ENCODE assay signal across 17 cellular contexts in the genomic region with DNA sequence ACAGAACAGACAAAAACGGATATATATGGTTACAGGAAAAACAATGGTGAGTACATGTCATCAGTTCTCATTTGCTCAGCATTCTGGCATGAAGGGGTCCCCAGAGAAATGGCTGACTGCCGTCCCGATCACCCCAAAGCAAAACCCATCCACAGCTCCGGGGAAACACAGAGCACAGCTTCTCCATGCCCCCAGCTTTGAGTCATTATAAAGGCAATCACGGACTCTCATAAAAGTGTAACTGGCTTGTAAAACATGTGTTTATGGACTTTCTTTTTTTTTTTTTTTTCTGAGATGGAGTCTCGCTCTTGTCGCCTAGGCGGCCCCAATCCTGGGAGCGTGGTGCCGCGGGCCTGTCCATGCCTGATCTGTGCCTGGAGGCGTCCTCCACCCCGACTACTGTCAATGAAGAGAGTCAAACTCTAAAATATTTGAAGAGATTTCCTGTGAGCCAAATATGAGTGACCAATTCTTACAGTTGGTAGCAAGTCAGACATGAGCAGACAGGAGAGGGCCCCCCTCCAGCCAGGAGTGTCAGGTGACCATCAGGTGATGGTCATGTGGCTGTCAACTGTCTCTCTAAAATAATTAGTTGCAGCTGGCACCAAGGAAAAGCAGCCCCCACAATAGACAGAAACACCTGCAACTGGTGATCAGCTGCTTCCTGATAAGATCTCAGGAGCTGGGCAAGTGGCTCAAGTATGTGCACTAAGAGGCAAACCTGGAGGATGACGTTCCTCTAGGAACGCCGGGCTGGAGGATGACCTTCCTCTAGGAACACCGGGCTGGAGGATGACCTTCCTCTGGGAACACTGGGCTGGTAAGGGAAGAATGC. TPM values are rescaled to one million over a fixed set of nuclear protein-coding genes. Genes with fewer than 3 reads are reported as not detected.
DNase-seq lines count a peak whose midpoint lies in the region; ATAC-seq and TF ChIP-seq lines count a peak whose summit lies in the region.
"Had no signal": no experiment of that assay in that cellular context is flagged by ENCODE, and none has a peak within 500 bp of the region (broad histone marks: within the 10 kb centered on the region; RNA-seq: fewer than 3 reads in every experiment).

No MANE protein-coding gene starts in this region.

- H3K9me3 Mint-ChIP-seq in CD4-positive, CD25-positive, alpha-beta regulatory T cell = peaks cover 0 to 4% (median 2%) of the 10 kb centered on the region in 7 donors
- H3K9me3 Mint-ChIP-seq in activated CD4-positive, alpha-beta T cell treated with anti-CD3 and anti-CD28 coated beads for 36 hours (ENCODE audit: low read depth) = peaks cover 2% of the 10 kb centered on the region

- H3K9ac ChIP-seq in MM.1S (ENCODE audit: low read length) = no peak overlapping the region

- H4K20me1 ChIP-seq in MM.1S (ENCODE audit: insufficient read depth, low read length) (no peaks in the 10 kb centered on the region), hepatocyte (ENCODE audit: insufficient read depth, poor library complexity, severe bottlenecking) (no peaks in the 10 kb centered on the region)

- H3K4me3 ChIP-seq in CD4-positive, CD25-positive, alpha-beta regulatory T cell (ENCODE audit: low read depth, low read length) = no peak overlapping the region
- no peak overlapping the region for H3K4me3 ChIP-seq in MM.1S (ENCODE audit: low read length)
- H3K4me3 ChIP-seq in RWPE2 (ENCODE audit: severe bottlenecking) = no peak overlapping the region
- no peak overlapping the region for H3K4me3 ChIP-seq in hepatocyte
- H3K4me3 ChIP-seq in tibial artery = no peak overlapping the region
- H3K4me3 ChIP-seq: cardiac muscle cell, testis had no signal

- H3K4me1 Mint-ChIP-seq in CD4-positive, CD25-positive, alpha-beta regulatory T cell = peaks cover 9 to 28% (median 22%) of the 10 kb centered on the region in 4 donors
- H3K4me1 Mint-ChIP-seq in activated CD4-positive, alpha-beta T cell treated with anti-CD3 and anti-CD28 coated beads for 36 hours = peaks cover 34% of the 10 kb centered on the region

- TF ChIP-seq CTCF in MM.1S (IDR thresholded peaks at IDR 0.05; ENCODE audit: low read length) (no peak), RWPE2 (IDR thresholded peaks at IDR 0.05; ENCODE audit: poor library complexity, severe bottlenecking) (no peak), hepatocyte (IDR thresholded peaks at IDR 0.05; ENCODE audit: poor library complexity) (no peak), tibial artery (IDR thresholded peaks at IDR 0.05) (no peak)

- intact Hi-C loops in tibial artery (cut with DNase I; ENCODE audit: low total_unique reads) = no loop called here
- intact Hi-C loops in activated CD4-positive, alpha-beta T cell treated with anti-CD3 and anti-CD28 coated beads for 36 hours (cut with DNase I, micrococcal nuclease) = no loop called here

- CTCF ChIA-PET in activated CD4-positive, alpha-beta T cell treated with anti-CD3 and anti-CD28 coated beads for 36 hours (lab: Charles Lee) = interaction anchor here (1.0 kb wide), 1 partner anchor 23 kb away, joined by 5 read pairs; no protein-coding TSS in a partner anchor

- H3K27me3 ChIP-seq in CD4-positive, CD25-positive, alpha-beta regulatory T cell (ENCODE audit: control insufficient read depth, insufficient read depth, low read length) = no peaks in the 10 kb centered on the region
- H3K27me3 ChIP-seq in MM.1S (replicated peaks; ENCODE audit: insufficient read depth, low read length) = no peaks in the 10 kb centered on the region
- no peaks in the 10 kb centered on the region for H3K27me3 ChIP-seq in RWPE2 (ENCODE audit: insufficient read depth, poor library complexity, severe bottlenecking)
- H3K27me3 ChIP-seq in hepatocyte = no peaks in the 10 kb centered on the region
- H3K27me3 ChIP-seq in tibial artery = peaks cover 0 to 21% of the 10 kb centered on the region in 2 donors
- H3K27me3 ChIP-seq: testis had no signal

- no peaks in the 10 kb centered on the region for H3K9me3 ChIP-seq in CD4-positive, CD25-positive, alpha-beta regulatory T cell (ENCODE audit: control insufficient read depth in 2 of 2, low read length in 2 of 2)
- H3K9me3 ChIP-seq in MM.1S (replicated peaks; ENCODE audit: insufficient read depth, low read length) (no peaks in the 10 kb centered on the region), RWPE2 (ENCODE audit: severe bottlenecking) (no peaks in the 10 kb centered on the region), hepatocyte (ENCODE audit: low read depth) (no peaks in the 10 kb centered on the region), tibial artery (no peaks in the 10 kb centered on the region)
- H3K9me3 ChIP-seq: testis had no signal

- peaks cover 16% of the 10 kb centered on the region for H3K27me3 Mint-ChIP-seq in CD4-positive, CD25-positive, alpha-beta regulatory T cell
- H3K27me3 Mint-ChIP-seq in activated CD4-positive, alpha-beta T cell treated with anti-CD3 and anti-CD28 coated beads for 36 hours = peaks cover 5% of the 10 kb centered on the region

- no peak overlapping the region for H3K27ac ChIP-seq in CD4-positive, CD25-positive, alpha-beta regulatory T cell (ENCODE audit: insufficient read depth, low read length, poor library complexity, severe bottlenecking)
- H3K27ac ChIP-seq in MM.1S (ENCODE audit: low read length) (no peak overlapping the region), RWPE2 (ENCODE audit: poor library complexity, severe bottlenecking) (no peak overlapping the region), hepatocyte (no peak overlapping the region), tibial artery (no peak overlapping the region)
- H3K27ac ChIP-seq: cardiac muscle cell, testis had no signal

- H3K9me2 ChIP-seq in MM.1S (replicated peaks; ENCODE audit: insufficient read depth, low read length) = no peaks in the 10 kb centered on the region
- no peaks in the 10 kb centered on the region for H3K9me2 ChIP-seq in hepatocyte (replicated peaks; ENCODE audit: insufficient read depth)

- H3K4me3 Mint-ChIP-seq in CD4-positive, CD25-positive, alpha-beta regulatory T cell = peak overlapping the region in 1 of 4 donors; percentile 13
- H3K4me3 Mint-ChIP-seq in activated CD4-positive, alpha-beta T cell treated with anti-CD3 and anti-CD28 coated beads for 36 hours = no peak overlapping the region
- H3K4me3 Mint-ChIP-seq: effector memory CD8-positive, alpha-beta T cell had no signal

- H3K36me3 Mint-ChIP-seq in CD4-positive, CD25-positive, alpha-beta regulatory T cell = no peaks in the 10 kb centered on the region
- H3K36me3 Mint-ChIP-seq in activated CD4-positive, alpha-beta T cell treated with anti-CD3 and anti-CD28 coated beads for 36 hours (ENCODE audit: low read depth) = no peaks in the 10 kb centered on the region

- H3K4me2 ChIP-seq in MM.1S (ENCODE audit: low read depth, low read length) (no peak overlapping the region), hepatocyte (peak overlapping the region; percentile 63)

- H3K36me3 ChIP-seq in CD4-positive, CD25-positive, alpha-beta regulatory T cell (ENCODE audit: control insufficient read depth, insufficient read depth, low read length) = no peaks in the 10 kb centered on the region
- H3K36me3 ChIP-seq in MM.1S (replicated peaks; ENCODE audit: insufficient read depth, low read length) = no peaks in the 10 kb centered on the region
- H3K36me3 ChIP-seq in RWPE2 (ENCODE audit: low read depth) = no peaks in the 10 kb centered on the region
- no peaks in the 10 kb centered on the region for H3K36me3 ChIP-seq in hepatocyte (replicated peaks; ENCODE audit: insufficient read depth, low read depth)
- H3K36me3 ChIP-seq in tibial artery = no peaks in the 10 kb centered on the region
- H3K36me3 ChIP-seq: cardiac muscle cell had no signal

- DNase-seq in CD4-positive, CD25-positive, alpha-beta regulatory T cell = no peak
- DNase-seq in MM.1S = no peak
- DNase-seq in RWPE2 (ENCODE audit: low spot score) = no peak
- no peak for DNase-seq in hepatocyte (ENCODE audit: low spot score)
- no peak for DNase-seq in tibial artery
- no peak for DNase-seq in AG20443 (ENCODE audit: low spot score)
- no peak for DNase-seq in stimulated activated CD4-positive, alpha-beta T cell treated with anti-CD3 and anti-CD28 coated beads, Interleukin-12 subunit alpha, Interleukin-12 subunit beta, amount 100 ng/mL, for 4 hours
- DNase-seq in activated CD4-positive, alpha-beta T cell treated with anti-CD3 and anti-CD28 coated beads for 36 hours = no peak
- DNase-seq: activated T-cell treated with anti-CD3 and anti-CD28 coated beads for 4 hours; effector memory CD8-positive, alpha-beta T cell; glutamatergic neuron; NCI-H446; posterior cingulate gyrus; stimulated activated CD4-positive, alpha-beta T cell treated with anti-CD3 and anti-CD28 coated beads, Interleukin-1b, Interleukin-23, amount 100 ng/mL, for 48 hours; T-helper 2 cell; testis had no signal

- ATAC-seq in CD4-positive, CD25-positive, alpha-beta regulatory T cell (ENCODE audit: low read depth in 2 of 2) = no peak
- peak; percentile 11; the same call in 1 of the 3 replicates for ATAC-seq in RWPE2 (ENCODE audit: low read depth)
- ATAC-seq in activated CD4-positive, alpha-beta T cell treated with anti-CD3 and anti-CD28 coated beads for 36 hours = no peak
- ATAC-seq: effector memory CD8-positive, alpha-beta T cell had no signal

- peaks cover 15% of the 10 kb centered on the region for H3K4me1 ChIP-seq in CD4-positive, CD25-positive, alpha-beta regulatory T cell (ENCODE audit: control insufficient read depth, insufficient read depth, low read length, poor library complexity, severe bottlenecking)
- peaks cover 15% of the 10 kb centered on the region for H3K4me1 ChIP-seq in MM.1S (ENCODE audit: low read length)
- peaks cover 14% of the 10 kb centered on the region for H3K4me1 ChIP-seq in RWPE2 (ENCODE audit: insufficient read depth, poor library complexity, severe bottlenecking)
- H3K4me1 ChIP-seq in hepatocyte (ENCODE audit: insufficient read depth) = peaks cover 5% of the 10 kb centered on the region
- H3K4me1 ChIP-seq in tibial artery = no peaks in the 10 kb centered on the region
- H3K4me1 ChIP-seq: testis had no signal

- peak overlapping the region in 2 of 3 donors; percentile 1 to 22 for H3K27ac Mint-ChIP-seq in CD4-positive, CD25-positive, alpha-beta regulatory T cell
- no peak overlapping the region for H3K27ac Mint-ChIP-seq in activated CD4-positive, alpha-beta T cell treated with anti-CD3 and anti-CD28 coated beads for 36 hours
- H3K27ac Mint-ChIP-seq: effector memory CD8-positive, alpha-beta T cell had no signal

- no peaks in the 10 kb centered on the region for H3K79me2 ChIP-seq in MM.1S (ENCODE audit: low read length)
- H3K79me2 ChIP-seq in hepatocyte = no peaks in the 10 kb centered on the region

- peaks cover 2% of the 10 kb centered on the region; the same call in 1 of the 2 replicates for H3F3A ChIP-seq in MM.1S (ENCODE audit: insufficient read depth, low read length)

- POLR2A ChIA-PET in activated CD4-positive, alpha-beta T cell treated with anti-CD3 and anti-CD28 coated beads for 36 hours (lab: Charles Lee) = no interaction called here

- WGBS in hepatocyte (ENCODE audit: low lambda C conversion rate, missing lambda C conversion rate) = 50% methylated on average over 17 of the region's 17 CpGs

- 0 out of 2 replicates have a peak overlapping the region, but pooled peaks have one; percentile 6 for H2AFZ ChIP-seq in MM.1S (ENCODE audit: low read length)
- no peak overlapping the region for H2AFZ ChIP-seq in hepatocyte

RNA-seq across cellular contexts. Expression of a gene that starts 21.7 kb away (rescaled TPM):
- total RNA-seq in CD4-positive, CD25-positive, alpha-beta regulatory T cell = 34.9 TPM
- 1 to 10 TPM; 1.6 to 4.1 (median 3.4) TPM for polyA plus RNA-seq in CD4-positive, CD25-positive, alpha-beta regulatory T cell
- total RNA-seq in hepatocyte = 9.7 and 13.1 TPM in 2 replicates
- 9.0 and 14.0 TPM in 2 replicates for polyA plus RNA-seq in hepatocyte
- total RNA-seq in activated CD4-positive, alpha-beta T cell treated with anti-CD3 and anti-CD28 coated beads for 36 hours = 10 to 100 TPM; 27.3 to 32.1 TPM

RNA-seq across cellular contexts. Expression of a gene that starts 34.8 kb away (rescaled TPM):
- total RNA-seq in CD4-positive, CD25-positive, alpha-beta regulatory T cell = 71.9 TPM
- 10 to 100 TPM; 35.7 to 45.1 (median 38.7) TPM for polyA plus RNA-seq in CD4-positive, CD25-positive, alpha-beta regulatory T cell
- 51.8 and 53.1 TPM in 2 replicates for total RNA-seq in hepatocyte
- polyA plus RNA-seq in hepatocyte = 31.1 and 37.2 TPM in 2 replicates
- total RNA-seq in activated CD4-positive, alpha-beta T cell treated with anti-CD3 and anti-CD28 coated beads for 36 hours = 10 to 100 TPM; 31.0 to 39.0 TPM
